5 cellular contexts compared by ENCODE assay signal in genomic region chr10:119957451-119957850, GRCh38.
"Had no signal": no experiment of that assay in that cellular context is flagged by ENCODE, and none has a peak within 500 bp of the region (broad histone marks: within the 10 kb centered on the region; RNA-seq: fewer than 3 reads in every experiment).

No MANE protein-coding gene starts in this region.

- DNase-seq: H9, HCEC 1CT, KG1 had no signal

- H3K4me3 ChIP-seq: GM23338, K562 had no signal
